In the genomic region with DNA sequence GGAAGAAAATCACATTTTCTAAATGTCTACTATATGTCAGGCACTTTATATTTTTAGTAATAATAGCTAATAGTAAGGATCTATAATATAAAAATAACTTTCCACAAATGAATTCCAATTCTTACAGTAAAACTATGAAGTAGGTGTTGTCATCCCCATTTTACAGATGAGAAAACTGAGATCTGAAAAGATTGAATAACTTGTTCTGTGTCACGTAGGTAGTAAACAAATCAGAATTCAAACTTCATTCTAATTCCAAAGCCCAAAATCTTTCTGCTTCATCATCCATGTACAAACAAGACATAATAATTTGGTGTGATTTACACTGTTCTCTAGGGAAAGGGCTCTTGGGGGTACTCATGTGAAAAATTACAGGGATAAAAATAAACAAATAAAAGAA, we compare ENCODE assay signal across 1 cellular context.
TF ChIP-seq lines count a peak whose summit lies in the region.

No MANE protein-coding gene starts in this region.

TF ChIP-seq in K562, 482 proteins besides CTCF, POLR2A, EP300 and RAD21 (continued from another document):
- TF ChIP-seq ZNF780A (CRISPR knock-in tag; IDR thresholded peaks at IDR 0.05) = no peak
TF ChIP-seq in K562: peak in this region for 8.
